ENCODE assay signal across 10 cellular contexts in genomic region chr1:100907887-100908286, GRCh38. TPM values are rescaled to one million over a fixed set of nuclear protein-coding genes. Genes with fewer than 3 reads are reported as not detected.
DNase-seq lines count a peak whose midpoint lies in the region; ATAC-seq and TF ChIP-seq lines count a peak whose summit lies in the region.
"Had no signal": no experiment of that assay in that cellular context is flagged by ENCODE, and none has a peak within 500 bp of the region (broad histone marks: within the 10 kb centered on the region; RNA-seq: fewer than 3 reads in every experiment).

No MANE protein-coding gene starts in this region.

- H3K9me3 ChIP-seq in CD4-positive, alpha-beta T cell (ENCODE audit: control insufficient read depth, low read length) = no peaks in the 10 kb centered on the region
- H3K9me3 ChIP-seq in CD8-positive, alpha-beta memory T cell (ENCODE audit: low read length) = no peaks in the 10 kb centered on the region
- peaks cover 0 to 4% (median 0%) of the 10 kb centered on the region in 4 donors for H3K9me3 ChIP-seq in esophagus muscularis mucosa

- peak overlapping the region; percentile 15 for H3K27ac Mint-ChIP-seq in CD4-positive, alpha-beta T cell
- H3K27ac Mint-ChIP-seq in CD8-positive, alpha-beta memory T cell = peak overlapping the region in 7 of 8 donors; percentile 12 to 58 (median 27)
- peak overlapping the region; percentile 30 for H3K27ac Mint-ChIP-seq in central memory CD8-positive, alpha-beta T cell (ENCODE audit: low read depth)
- H3K27ac Mint-ChIP-seq in nephron progenitor cell = peak overlapping the region; percentile 1

- no peak for TF ChIP-seq POLR2A in esophagus muscularis mucosa (IDR thresholded peaks at IDR 0.05; ENCODE audit: low read depth)

- no peak for ATAC-seq in CD4-positive, alpha-beta T cell (ENCODE audit: poor library complexity)
- no peak for ATAC-seq in central memory CD8-positive, alpha-beta T cell (replicated peaks; ENCODE audit: extremely low read depth, poor library complexity, severe bottlenecking)

- H3K27me3 Mint-ChIP-seq in CD4-positive, alpha-beta T cell = no peaks in the 10 kb centered on the region
- H3K27me3 Mint-ChIP-seq in CD8-positive, alpha-beta memory T cell = peaks cover 0 to 1% of the 10 kb centered on the region in 2 donors
- no peaks in the 10 kb centered on the region for H3K27me3 Mint-ChIP-seq in central memory CD8-positive, alpha-beta T cell
- no peaks in the 10 kb centered on the region for H3K27me3 Mint-ChIP-seq in nephron progenitor cell (ENCODE audit: low read depth, poor library complexity)

- no peak overlapping the region for H3K4me3 Mint-ChIP-seq in CD4-positive, alpha-beta T cell
- H3K4me3 Mint-ChIP-seq in CD8-positive, alpha-beta memory T cell = peak overlapping the region in 2 of 7 donors; percentile 14 to 35
- no peak overlapping the region for H3K4me3 Mint-ChIP-seq in central memory CD8-positive, alpha-beta T cell
- H3K4me3 Mint-ChIP-seq in nephron progenitor cell = no peak overlapping the region

- no peaks in the 10 kb centered on the region for H3K27me3 ChIP-seq in CD4-positive, alpha-beta T cell (ENCODE audit: control insufficient read depth, insufficient read depth, low read length)
- H3K27me3 ChIP-seq in CD8-positive, alpha-beta memory T cell (ENCODE audit: insufficient read depth, low read length, poor library complexity, severe bottlenecking) = no peaks in the 10 kb centered on the region
- H3K27me3 ChIP-seq in esophagus muscularis mucosa = no peaks in the 10 kb centered on the region

- no peak for TF ChIP-seq EP300 in esophagus muscularis mucosa (IDR thresholded peaks at IDR 0.05)

- no peak overlapping the region for H3K27ac ChIP-seq in CD4-positive, alpha-beta T cell (ENCODE audit: low read depth, low read length)
- no peak overlapping the region for H3K27ac ChIP-seq in CD8-positive, alpha-beta memory T cell (ENCODE audit: low read depth, low read length)
- H3K27ac ChIP-seq in esophagus muscularis mucosa (replicated peaks in 1 of 4) = no peak overlapping the region
- H3K27ac ChIP-seq: GM23248 had no signal

- H3K9me3 Mint-ChIP-seq in CD4-positive, alpha-beta T cell = no peaks in the 10 kb centered on the region
- no peaks in the 10 kb centered on the region for H3K9me3 Mint-ChIP-seq in CD8-positive, alpha-beta memory T cell
- no peaks in the 10 kb centered on the region for H3K9me3 Mint-ChIP-seq in central memory CD8-positive, alpha-beta T cell
- H3K9me3 Mint-ChIP-seq in nephron progenitor cell = peaks cover 19% of the 10 kb centered on the region

- CTCF ChIA-PET in CD4-positive, alpha-beta T cell (lab: Charles Lee) = interaction anchor here (1.2 to 2.2 kb wide), 3 partner anchors 13 to 449 kb away, joined by 4 to 6 read pairs (median 4); partner anchors contain the start of gene EXTL2
- CTCF ChIA-PET in CD8-positive, alpha-beta memory T cell (lab: Charles Lee) = interaction anchor here (1.4 to 1.7 kb wide), 2 partner anchors 372 to 401 kb away, joined by 3 to 7 read pairs; no protein-coding TSS in a partner anchor

- TF ChIP-seq CTCF in CD4-positive, alpha-beta T cell (IDR thresholded peaks at IDR 0.05) = no peak
- no peak for TF ChIP-seq CTCF in nephron progenitor cell (IDR thresholded peaks at IDR 0.05)
- no peak for TF ChIP-seq CTCF in esophagus muscularis mucosa (IDR thresholded peaks at IDR 0.05)

- peaks cover 31% of the 10 kb centered on the region for H3K36me3 ChIP-seq in CD8-positive, alpha-beta memory T cell (ENCODE audit: insufficient read depth, low read length)
- peaks cover 5 to 72% (median 36%) of the 10 kb centered on the region in 4 donors for H3K36me3 ChIP-seq in esophagus muscularis mucosa

- H3K36me3 Mint-ChIP-seq in CD4-positive, alpha-beta T cell (ENCODE audit: low read depth) = peaks cover 90% of the 10 kb centered on the region
- H3K36me3 Mint-ChIP-seq in CD8-positive, alpha-beta memory T cell = peaks cover 27 to 79% (median 28%) of the 10 kb centered on the region in 3 donors
- peaks cover 54% of the 10 kb centered on the region for H3K36me3 Mint-ChIP-seq in central memory CD8-positive, alpha-beta T cell (ENCODE audit: insufficient read depth)
- H3K36me3 Mint-ChIP-seq in nephron progenitor cell (ENCODE audit: low read depth) = peaks cover 63% of the 10 kb centered on the region

- peaks cover 4% of the 10 kb centered on the region for H3K4me1 ChIP-seq in CD8-positive, alpha-beta memory T cell (ENCODE audit: insufficient read depth, low read length)
- H3K4me1 ChIP-seq in esophagus muscularis mucosa = peaks cover 0 to 20% (median 15%) of the 10 kb centered on the region in 4 donors

- POLR2A ChIA-PET in CD4-positive, alpha-beta T cell (lab: Charles Lee) = interaction anchor here (1.3 to 2.6 kb wide), 3 partner anchors 12 to 384 kb away, joined by 3 to 15 read pairs (median 3); partner anchors contain the start of gene SLC30A7
- POLR2A ChIA-PET in CD8-positive, alpha-beta memory T cell (lab: Charles Lee) = no interaction called here

- no peak for DNase-seq in CD4-positive, alpha-beta T cell
- no peak for DNase-seq in CD8-positive, alpha-beta memory T cell
- no peak for DNase-seq in central memory CD8-positive, alpha-beta T cell (ENCODE audit: low spot score in 2 of 2)
- DNase-seq in nephron progenitor cell (no peak), esophagus muscularis mucosa (ENCODE audit: extremely low spot score) (no peak), NCI-H2107 treated with DMSO at 0.1 percent for 48 hours (lab: John Stamatoyannopoulos, UW; ENCODE audit: unreplicated experiment) (no peak), pons (ENCODE audit: low spot score) (no peak)
- DNase-seq: GM23248, NCI-H1048, NCI-H226 had no signal

- peaks cover 52% of the 10 kb centered on the region for H3K4me1 Mint-ChIP-seq in CD4-positive, alpha-beta T cell (ENCODE audit: low read depth)
- peaks cover 40 to 66% (median 61%) of the 10 kb centered on the region in 3 donors for H3K4me1 Mint-ChIP-seq in CD8-positive, alpha-beta memory T cell
- peaks cover 37% of the 10 kb centered on the region for H3K4me1 Mint-ChIP-seq in central memory CD8-positive, alpha-beta T cell
- H3K4me1 Mint-ChIP-seq in nephron progenitor cell = no peaks in the 10 kb centered on the region

- intact Hi-C loops in CD4-positive, alpha-beta T cell (cut with DNase I, micrococcal nuclease) = no loop called here
- intact Hi-C loops in esophagus muscularis mucosa (cut with DNase I) = no loop called here

- no peak overlapping the region for H3K4me3 ChIP-seq in CD8-positive, alpha-beta memory T cell (ENCODE audit: low read length)
- no peak overlapping the region for H3K4me3 ChIP-seq in esophagus muscularis mucosa
- H3K4me3 ChIP-seq: GM23248 had no signal

- WGBS in esophagus muscularis mucosa = 95% methylated on average over 1 of the region's 1 CpG

RNA-seq across cellular contexts. Expression of gene SLC30A7, which starts 12.0 kb away (rescaled TPM):
- total RNA-seq in CD4-positive, alpha-beta T cell = 10 to 100 TPM; 21.6 to 21.7 TPM
- total RNA-seq in CD8-positive, alpha-beta memory T cell = 10 to 100 TPM; 47.0 to 47.4 TPM
- 12.7 TPM for polyA plus RNA-seq in CD8-positive, alpha-beta memory T cell
- total RNA-seq in esophagus muscularis mucosa = 10 to 100 TPM; 10.5 to 19.9 (median 13.6) TPM

RNA-seq across cellular contexts. Expression of gene EXTL2, which starts 13.2 kb away (rescaled TPM):
- total RNA-seq in CD4-positive, alpha-beta T cell = 1 to 10 TPM; 1.5 to 1.8 TPM
- 10 to 100 TPM; 11.5 to 12.9 TPM for total RNA-seq in CD8-positive, alpha-beta memory T cell
- 3.2 TPM for polyA plus RNA-seq in CD8-positive, alpha-beta memory T cell
- total RNA-seq in esophagus muscularis mucosa = 10 to 100 TPM; 14.5 to 21.6 (median 17.6) TPM

Comparison
In these comparisons a context has a peak if more than half of its experiments do, and no peak if none do; other contexts are left out.
1. RNA of gene EXTL2, which starts 13.2 kb away (total RNA-seq): 14.5 to 21.6 TPM in esophagus muscularis mucosa and 11.5 to 12.9 TPM in CD8-positive, alpha-beta memory T cell; 1.5 to 1.8 TPM in CD4-positive, alpha-beta T cell; every median in the first group is over 4 times any median in the second.
2. Peak in every context shown above with its lines, with median percentiles within 50 percentile points of each other: H3K27ac Mint-ChIP-seq.